In genomic region chr15:86231864-86232801, GRCh38 we compare ENCODE assay signal across 8 cellular contexts.
A peak's percentile ranks its signal among the peaks of the same experiment; 100 is the strongest.
DNase-seq lines count a peak whose midpoint lies in the region; ATAC-seq and TF ChIP-seq lines count a peak whose summit lies in the region.

No MANE protein-coding gene starts in this region.

- intact Hi-C loops in left colon (cut with DNase I, micrococcal nuclease), result no loop called here

- peak; percentile 22 for DNase-seq in activated naive CD4-positive, alpha-beta T cell treated with Interleukin-2 at 50 U/mL for 16 hours
- no peak for DNase-seq in activated naive CD4-positive, alpha-beta T cell (lab: John Stamatoyannopoulos, UW)
- DNase-seq in HPDE6-E6E7 (ENCODE audit: extremely low spot score) (peak; percentile 54), SK-MEL-5 (ENCODE audit: low read depth, low spot score) (peak; percentile 66), left colon (peak in 1 of 2 donors; percentile 32)
- DNase-seq in stimulated activated naive CD8-positive, alpha-beta T cell treated with anti-CD3 and anti-CD28 coated beads, Interleukin-15, amount 100 ng/mL, for 72 hours, result peak; percentile 20 to 21

- H3K4me1 Mint-ChIP-seq in brain, result peaks cover 41% of the 10 kb centered on the region
- peaks cover 5% of the 10 kb centered on the region for H3K4me1 Mint-ChIP-seq in stimulated activated naive CD8-positive, alpha-beta T cell treated with anti-CD3 and anti-CD28 coated beads, Interleukin-15, amount 100 ng/mL, for 72 hours
- peaks cover 5% of the 10 kb centered on the region for H3K4me1 Mint-ChIP-seq in stimulated activated memory B cell treated with anti-CD40 and anti-IgM and Interleukin-4, amounts not matched to agents 10 μg/mL and 1 μg/mL and 100 μg/mL, for 72 hours

- peak overlapping the region in 3 of 5 experiments; percentile 25 to 59 (median 49) for H3K27ac Mint-ChIP-seq in brain
- H3K27ac Mint-ChIP-seq in stimulated activated naive CD8-positive, alpha-beta T cell treated with anti-CD3 and anti-CD28 coated beads, Interleukin-15, amount 100 ng/mL, for 72 hours, result no peak overlapping the region
- H3K27ac Mint-ChIP-seq in stimulated activated memory B cell treated with anti-CD40 and anti-IgM and Interleukin-4, amounts not matched to agents 10 μg/mL and 1 μg/mL and 100 μg/mL, for 72 hours, result no peak overlapping the region

- ATAC-seq in left colon, result peak; percentile 63
- peak; percentile 70 for ATAC-seq in stimulated activated naive CD8-positive, alpha-beta T cell treated with anti-CD3 and anti-CD28 coated beads, Interleukin-15, amount 100 ng/mL, for 72 hours
- ATAC-seq in stimulated activated memory B cell treated with anti-CD40 and anti-IgM and Interleukin-4, amounts not matched to agents 10 μg/mL and 1 μg/mL and 100 μg/mL, for 72 hours, result no peak

- H3K27me3 Mint-ChIP-seq in brain, result no peaks in the 10 kb centered on the region
- peaks cover 39% of the 10 kb centered on the region for H3K27me3 Mint-ChIP-seq in stimulated activated naive CD8-positive, alpha-beta T cell treated with anti-CD3 and anti-CD28 coated beads, Interleukin-15, amount 100 ng/mL, for 72 hours
- peaks cover 18% of the 10 kb centered on the region for H3K27me3 Mint-ChIP-seq in stimulated activated memory B cell treated with anti-CD40 and anti-IgM and Interleukin-4, amounts not matched to agents 10 μg/mL and 1 μg/mL and 100 μg/mL, for 72 hours

- H3K36me3 Mint-ChIP-seq in brain, result no peaks in the 10 kb centered on the region
- no peaks in the 10 kb centered on the region for H3K36me3 Mint-ChIP-seq in stimulated activated memory B cell treated with anti-CD40 and anti-IgM and Interleukin-4, amounts not matched to agents 10 μg/mL and 1 μg/mL and 100 μg/mL, for 72 hours

- TF ChIP-seq CTCF in brain (conservative IDR thresholded peaks at IDR 0.05), result peak; percentile 87 to 95

- no peaks in the 10 kb centered on the region for H3K9me3 Mint-ChIP-seq in brain
- no peaks in the 10 kb centered on the region for H3K9me3 Mint-ChIP-seq in stimulated activated naive CD8-positive, alpha-beta T cell treated with anti-CD3 and anti-CD28 coated beads, Interleukin-15, amount 100 ng/mL, for 72 hours
- H3K9me3 Mint-ChIP-seq in stimulated activated memory B cell treated with anti-CD40 and anti-IgM and Interleukin-4, amounts not matched to agents 10 μg/mL and 1 μg/mL and 100 μg/mL, for 72 hours, result peaks cover 3% of the 10 kb centered on the region

- in situ Hi-C loops in SK-MEL-5 (cut with HindIII; ENCODE audit: low pct_unique_long_range_greater_than_20kb, low sequenced_read_pairs), result no loop called here

- H3K4me3 Mint-ChIP-seq in brain, result peak overlapping the region in 3 of 5 experiments; percentile 60 to 70 (median 69)
- H3K4me3 Mint-ChIP-seq in stimulated activated naive CD8-positive, alpha-beta T cell treated with anti-CD3 and anti-CD28 coated beads, Interleukin-15, amount 100 ng/mL, for 72 hours, result no peak overlapping the region
- no peak overlapping the region for H3K4me3 Mint-ChIP-seq in stimulated activated memory B cell treated with anti-CD40 and anti-IgM and Interleukin-4, amounts not matched to agents 10 μg/mL and 1 μg/mL and 100 μg/mL, for 72 hours

Comparison
In these comparisons a context has a peak if more than half of its experiments do, and no peak if none do; other contexts are left out.
1. DNase-seq: peak in activated naive CD4-positive, alpha-beta T cell treated with Interleukin-2 at 50 U/mL for 16 hours (single experiment), HPDE6-E6E7 (single experiment), SK-MEL-5 (single experiment) and stimulated activated naive CD8-positive, alpha-beta T cell treated with anti-CD3 and anti-CD28 coated beads, Interleukin-15, amount 100 ng/mL, for 72 hours (2 of 2); none in activated naive CD4-positive, alpha-beta T cell (0 of 4).
2. H3K27ac Mint-ChIP-seq: peak in brain (3 of 5); none in stimulated activated naive CD8-positive, alpha-beta T cell treated with anti-CD3 and anti-CD28 coated beads, Interleukin-15, amount 100 ng/mL, for 72 hours (0 of 2) and stimulated activated memory B cell treated with anti-CD40 and anti-IgM and Interleukin-4, amounts not matched to agents 10 μg/mL and 1 μg/mL and 100 μg/mL, for 72 hours (single experiment).
3. H3K4me3 Mint-ChIP-seq: peak in brain (3 of 5); none in stimulated activated naive CD8-positive, alpha-beta T cell treated with anti-CD3 and anti-CD28 coated beads, Interleukin-15, amount 100 ng/mL, for 72 hours (0 of 2) and stimulated activated memory B cell treated with anti-CD40 and anti-IgM and Interleukin-4, amounts not matched to agents 10 μg/mL and 1 μg/mL and 100 μg/mL, for 72 hours (single experiment).